8 cellular contexts compared by ENCODE assay signal in the genomic region with DNA sequence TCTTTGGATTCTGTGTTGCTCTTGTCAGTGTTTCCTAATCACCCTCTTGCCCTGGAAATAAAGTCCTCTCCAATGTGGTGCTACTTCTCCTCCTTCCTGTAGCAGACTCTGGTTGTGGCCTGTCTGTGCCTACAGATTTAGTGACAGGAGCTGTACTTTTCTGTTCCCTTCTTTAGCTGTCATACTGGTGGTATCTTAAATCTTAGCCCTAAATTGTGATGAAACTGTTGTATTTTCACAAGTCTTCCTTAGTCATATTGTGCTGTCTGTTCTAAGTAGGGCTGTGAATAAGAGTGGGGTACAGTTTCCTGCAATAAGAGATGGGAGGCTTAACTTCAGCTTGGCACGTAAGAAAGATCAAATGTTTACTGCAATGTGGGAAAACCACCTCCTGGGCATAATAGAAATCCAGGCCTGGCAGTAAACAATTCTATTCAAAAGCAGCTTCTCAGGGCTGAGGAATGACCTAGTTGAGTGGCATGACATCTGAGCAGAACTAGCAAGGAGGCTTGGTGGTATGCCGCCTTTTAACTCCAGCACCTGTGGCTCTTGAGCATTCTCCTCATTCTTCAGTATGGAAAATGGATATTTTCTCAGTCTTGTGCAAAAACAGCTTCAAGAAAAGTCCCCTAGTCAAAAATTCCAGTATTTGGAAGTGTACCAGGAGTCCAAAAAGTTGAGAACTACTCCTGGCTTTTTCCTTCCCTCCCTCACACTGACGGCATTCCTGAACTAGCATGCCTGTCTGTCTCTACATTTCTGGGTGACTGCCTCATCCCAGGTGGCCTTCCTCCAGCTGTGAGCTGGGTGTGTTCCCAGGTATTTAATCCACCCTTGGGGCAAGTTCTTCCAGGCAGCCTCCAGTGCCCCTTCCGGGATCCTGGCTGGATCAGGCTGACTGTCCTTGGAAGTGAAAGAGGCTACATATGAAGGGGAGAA. TPM values are rescaled to one million over a fixed set of nuclear protein-coding genes. Genes with fewer than 3 reads are reported as not detected.
DNase-seq lines count a peak whose midpoint lies in the region; ATAC-seq, FAIRE-seq and TF ChIP-seq lines count a peak whose summit lies in the region.

No MANE protein-coding gene starts in this region.

- H3K4me1 ChIP-seq in K562 (replicated peaks in 1 of 2; ENCODE audit: control insufficient read depth in 2 of 2, insufficient read depth in 2 of 2, low read length in 2 of 2) = peaks cover 0 to 47% of the 10 kb centered on the region in 2 experiments; a peak in 4 of 5 replicates
- peaks cover 0 to 87% (median 48%) of the 10 kb centered on the region in 4 donors for H3K4me1 ChIP-seq in tibial artery

- H3K4me3 ChIP-seq in K562 (no peak overlapping the region), tibial artery (no peak overlapping the region)

- H2AFZ ChIP-seq in K562 (ENCODE audit: low read depth, low read length) = peak overlapping the region; percentile 36; the same call in 1 of the 2 replicates

- POLR2A ChIA-PET in K562 (lab: Yijun Ruan, JAX) = interaction anchor here (0.6 kb wide), 1 partner anchor 15 kb away, joined by 3 read pairs; no protein-coding TSS in a partner anchor

- peak; percentile 56 for ATAC-seq in K562

- peaks cover 5% of the 10 kb centered on the region; the same call in 2 of the 3 replicates for H3K36me3 ChIP-seq in K562 (ENCODE audit: control insufficient read depth, insufficient read depth, low read length)
- no peaks in the 10 kb centered on the region for H3K36me3 ChIP-seq in tibial artery

- no TSS peak for BruUV-seq in K562 (replicated peaks; lab: Mats Ljungman, UMichigan)

- WGBS in K562 (ENCODE audit: insufficient coverage, low coverage, missing lambda C conversion rate) = 79% methylated on average over 4 of the region's 4 CpGs

- intact Hi-C loops in K562 (cut with micrococcal nuclease) = no loop called here
- intact Hi-C loops in tibial artery (cut with DNase I; ENCODE audit: low total_unique reads) = no loop called here
- intact Hi-C loops in head of caudate nucleus (cut with DNase I) = no loop called here

- DNase-seq in EL = peak; percentile 51
- peak; percentile 50 for DNase-seq in HT1080 (ENCODE audit: low read depth)
- DNase-seq in K562 (ENCODE audit: extremely low read depth in 1 of 4, low spot score in 3 of 4) = peak in 1 of 4 experiments; percentile 18
- peak; percentile 24 for DNase-seq in left kidney (ENCODE audit: low read depth, low spot score)
- no peak for DNase-seq in tibial artery
- no peak for DNase-seq in DMS153 treated with DMSO at 0.1 percent for 48 hours (lab: John Stamatoyannopoulos, UW; ENCODE audit: unreplicated experiment)
- DNase-seq in NCI-H1694 treated with DMSO at 0.1 percent for 48 hours (lab: John Stamatoyannopoulos, UW) = no peak
- DNase-seq in head of caudate nucleus = no peak

- CTCF ChIA-PET in K562 (lab: Yijun Ruan, JAX; ENCODE audit: low intra/inter-chr PET ratio) = no interaction called here

- H3K27me3 ChIP-seq in K562 (ENCODE audit: control insufficient read depth in 2 of 2, insufficient read depth in 2 of 2, low read length in 2 of 2) (no peaks in the 10 kb centered on the region), tibial artery (no peaks in the 10 kb centered on the region)

- TF ChIP-seq RAD21 in K562 (CRISPR knock-in tag; conservative IDR thresholded peaks at IDR 0.05 in 1 of 2, IDR thresholded peaks at IDR 0.05 in 1 of 2) = no peak

- no peaks in the 10 kb centered on the region for H3K9me1 ChIP-seq in K562 (ENCODE audit: control insufficient read depth, insufficient read depth, low read length)

- in situ Hi-C loops in K562 (cut with MboI) = no loop called here

- TF ChIP-seq POLR2A in K562 (conservative IDR thresholded peaks at IDR 0.05) = no peak

- TF ChIP-seq EP300 in K562 (IDR thresholded peaks at IDR 0.05; ENCODE audit: low read length) = no peak

- H3K9me3 ChIP-seq in K562 (replicated peaks; ENCODE audit: control insufficient read depth, insufficient read depth, low read depth, low read length) (no peaks in the 10 kb centered on the region), tibial artery (no peaks in the 10 kb centered on the region)

- FAIRE-seq in K562 (lab: Jason Lieb, UNC) = peak; percentile 11

- H3K79me2 ChIP-seq in K562 (ENCODE audit: control insufficient read depth, insufficient read depth, low read length) = peaks cover 34% of the 10 kb centered on the region

- peak overlapping the region; percentile 48 to 55; a peak in 2 of 4 replicates for H3K9ac ChIP-seq in K562 (ENCODE audit: insufficient read depth in 1 of 2, low read depth in 2 of 2, low read length in 2 of 2)

- TF ChIP-seq CTCF in K562 (IDR thresholded peaks at IDR 0.05 in 2 of 3, conservative IDR thresholded peaks at IDR 0.05 in 1 of 3; ENCODE audit: insufficient read depth in 2 of 3, low read depth in 1 of 3, low read length in 3 of 3) = no peak
- no peak for TF ChIP-seq CTCF in tibial artery (IDR thresholded peaks at IDR 0.05)

- H3K27ac ChIP-seq in K562 (ENCODE audit: extremely low read depth, low read depth, low read length) (peak overlapping the region; percentile 80), tibial artery (peak overlapping the region; percentile 85 to 87)

- H3K4me2 ChIP-seq in K562 (ENCODE audit: insufficient read depth, low read length) = peak overlapping the region; percentile 50

- no peaks in the 10 kb centered on the region for H4K20me1 ChIP-seq in K562 (replicated peaks; ENCODE audit: control insufficient read depth, insufficient read depth, low read length)

TF ChIP-seq in K562, 482 proteins besides CTCF, POLR2A, EP300 and RAD21:
- no peak for TF ChIP-seq ZNF436 (CRISPR knock-in tag; IDR thresholded peaks at IDR 0.05)
- no peak for TF ChIP-seq RAD51 (IDR thresholded peaks at IDR 0.05; ENCODE audit: borderline replicate concordance, low read depth)

RNA-seq across cellular contexts. Expression of gene ANO6, which starts 19.5 kb away (rescaled TPM):
- 32.6 and 38.6 TPM in 2 replicates for total RNA-seq in HT1080 (2014; rRNA removed; shearing (Covaris generic))
- 32.2 and 45.7 TPM in 2 replicates for polyA plus RNA-seq in HT1080 (2015; cell fraction: cytosol; rRNA removed)
- polyA plus RNA-seq in HT1080 (2015; cell fraction: nucleus; rRNA removed) = 46.1 and 46.5 TPM in 2 replicates
- 21.5 and 44.0 TPM in 2 replicates for total RNA-seq in K562 (2011; cell fraction: chromatin; rRNA removed; ENCODE audit: low replicate concordance)
- total RNA-seq in K562 (2011; cell fraction: nucleolus; rRNA removed) = 16.0 and 17.0 TPM in 2 replicates
- total RNA-seq in K562 (2011; cell fraction: nucleoplasm; rRNA removed) = 30.9 and 54.3 TPM in 2 replicates
- total RNA-seq in K562 (2014; rRNA removed) (13.1 and 17.0 TPM in 2 replicates), K562 (2014; rRNA removed; fragmentation: Illumina TruSeq; extraction: Trizol) (23.8 and 25.6 TPM in 2 replicates), K562 (2015; rRNA removed; fragmentation: Illumina TruSeq; extraction: Trizol) (23.1 and 24.7 TPM in 2 replicates), K562 (2021) (19.0 and 20.3 TPM in 2 replicates)
- polyA plus RNA-seq in K562 (2011; rRNA removed) (19.3 and 23.4 TPM in 2 replicates), K562 (2014; fragmentation: Illumina TruSeq; extraction: Trizol) (17.2 and 21.1 TPM in 2 replicates), K562 (2014; fragmentation: Nextera tagmentation; extraction: Ambion mirVana) (1 to 10 TPM; 3.5 to 5.6 TPM), K562 (2014; rRNA removed) (10.4 and 14.0 TPM in 2 replicates)
- polyA plus RNA-seq in K562 (2011; cell fraction: cytosol; rRNA removed) = 8.7 and 16.6 TPM in 2 replicates
- polyA plus RNA-seq in K562 (2011; cell fraction: nucleus; rRNA removed) = 13.9 and 18.2 TPM in 2 replicates
- polyA plus RNA-seq in K562 (2012) = 14.9 and 22.1 TPM in 2 replicates
- 43.1 and 45.6 TPM in 2 replicates for polyA minus RNA-seq in K562 (2011; rRNA and poly(A)+ RNA removed)
- 13.6 and 18.3 TPM in 2 replicates for polyA minus RNA-seq in K562 (2011; cell fraction: cytosol; rRNA and poly(A)+ RNA removed)
- 19.4 and 34.4 TPM in 2 replicates for polyA minus RNA-seq in K562 (2011; cell fraction: nucleus; rRNA and poly(A)+ RNA removed)

Comparison
In these comparisons a context has a peak if more than half of its experiments do, and no peak if none do; other contexts are left out.
1. DNase-seq: peak in EL (single experiment), HT1080 (single experiment) and left kidney (single experiment); none in tibial artery (0 of 2), DMS153 treated with DMSO at 0.1 percent for 48 hours (single experiment), NCI-H1694 treated with DMSO at 0.1 percent for 48 hours (single experiment) and head of caudate nucleus (0 of 42).